ENCODE assay signal across 19 cellular contexts in genomic region chr17:17941015-17941414, GRCh38. TPM values are rescaled to one million over a fixed set of nuclear protein-coding genes. Genes with fewer than 3 reads are reported as not detected.
A peak's percentile ranks its signal among the peaks of the same experiment; 100 is the strongest.
DNase-seq lines count a peak whose midpoint lies in the region; ATAC-seq and TF ChIP-seq lines count a peak whose summit lies in the region.
"Had no signal": no experiment of that assay in that cellular context is flagged by ENCODE, and none has a peak within 500 bp of the region (broad histone marks: within the 10 kb centered on the region; RNA-seq: fewer than 3 reads in every experiment).

No MANE protein-coding gene starts in this region.

- peak overlapping the region in 6 of 10 donors; percentile 37 to 62 (median 56) for H3K27ac ChIP-seq in heart right ventricle
- H3K27ac ChIP-seq in epithelial cell of prostate, result peak overlapping the region; percentile 86
- H3K27ac ChIP-seq in prostate gland, result peak overlapping the region; percentile 3 to 47
- H3K27ac ChIP-seq: HL-60 had no signal

- H3K27me3 Mint-ChIP-seq in Calu3 (ENCODE audit: unreplicated experiment), result no peaks in the 10 kb centered on the region
- H3K27me3 Mint-ChIP-seq: activated naive CD8-positive, alpha-beta T cell treated with anti-CD3 and anti-CD28 coated beads, Interleukin-2, amount 50 U/mL, for 24 hours; activated T-helper 17 cell treated with anti-CD3 and anti-CD28 coated beads, Interleukin-2, amount 50 U/mL, for 72 hours; central memory CD8-positive, alpha-beta T cell; T-cell had no signal

- peaks cover 33% of the 10 kb centered on the region for H3K4me1 Mint-ChIP-seq in Calu3 (ENCODE audit: low read depth, unreplicated experiment)

- no peaks in the 10 kb centered on the region for H3K36me3 Mint-ChIP-seq in Calu3 (ENCODE audit: insufficient read depth, unreplicated experiment)
- H3K36me3 Mint-ChIP-seq: T-cell had no signal

- intact Hi-C loops in heart right ventricle (cut with DNase I), result no loop called here
- intact Hi-C loops in cardiac septum (cut with DNase I), result no loop called here
- intact Hi-C loops in prostate gland (cut with DNase I), result no loop called here
- intact Hi-C loops in Calu3 (cut with micrococcal nuclease; ENCODE audit: unreplicated experiment), result no loop called here

- DNase-seq in heart right ventricle (no peak), cardiac septum (ENCODE audit: low spot score) (no peak), epithelial cell of prostate (ENCODE audit: low read depth, low spot score) (no peak), prostate gland (ENCODE audit: low spot score) (no peak), G401 (ENCODE audit: low spot score) (no peak), Calu3 (no peak), NCI-H2081 treated with DMSO at 0.1 percent for 48 hours (lab: John Stamatoyannopoulos, UW) (no peak)
- DNase-seq: activated naive CD8-positive, alpha-beta T cell treated with anti-CD3 and anti-CD28 coated beads, Interleukin-2, amount 50 U/mL, for 24 hours; endodermal cell; KBM-7; left lung; NCI-H1048; nephron progenitor cell; T-cell had no signal

- H3K4me3 ChIP-seq in heart right ventricle (no peak overlapping the region), prostate gland (no peak overlapping the region)
- H3K4me3 ChIP-seq: left lung had no signal

- H3K4me3 Mint-ChIP-seq in Calu3 (ENCODE audit: low read depth, unreplicated experiment), result no peak overlapping the region
- H3K4me3 Mint-ChIP-seq: activated naive CD8-positive, alpha-beta T cell treated with anti-CD3 and anti-CD28 coated beads, Interleukin-2, amount 50 U/mL, for 24 hours; activated T-helper 17 cell treated with anti-CD3 and anti-CD28 coated beads, Interleukin-2, amount 50 U/mL, for 72 hours; CD14-positive monocyte; central memory CD8-positive, alpha-beta T cell; endodermal cell; nephron progenitor cell; T-cell had no signal

- CTCF ChIA-PET in Calu3 (lab: Charles Lee), result no interaction called here

- 23 to 33% methylated on average over 5 of the region's 5 CpGs for WGBS in heart right ventricle, 2 donors
- 46% methylated on average over 5 of the region's 5 CpGs for WGBS in prostate gland

- no peaks in the 10 kb centered on the region for H3K36me3 ChIP-seq in heart right ventricle
- no peaks in the 10 kb centered on the region for H3K36me3 ChIP-seq in prostate gland
- H3K36me3 ChIP-seq: left lung had no signal

- H3K4me1 ChIP-seq in heart right ventricle (peaks cover 42 to 97% (median 80%) of the 10 kb centered on the region in 9 donors), prostate gland (replicated peaks) (peaks cover 26% of the 10 kb centered on the region)

- H3K27me3 ChIP-seq in heart right ventricle (no peaks in the 10 kb centered on the region), prostate gland (replicated peaks; ENCODE audit: insufficient read depth) (no peaks in the 10 kb centered on the region)
- H3K27me3 ChIP-seq: left lung had no signal

- no TSS peak for BruUV-seq in Calu3 (replicated peaks; lab: Mats Ljungman, UMichigan)

- H3K9me3 ChIP-seq in heart right ventricle (no peaks in the 10 kb centered on the region), prostate gland (no peaks in the 10 kb centered on the region)
- H3K9me3 ChIP-seq: left lung had no signal

- ATAC-seq in heart right ventricle, result no peak
- ATAC-seq in HG02759 (IDR thresholded peaks at IDR 0.05; ENCODE audit: unreplicated experiment), result no peak
- ATAC-seq: activated naive CD8-positive, alpha-beta T cell treated with anti-CD3 and anti-CD28 coated beads, Interleukin-2, amount 50 U/mL, for 24 hours; activated T-helper 17 cell treated with anti-CD3 and anti-CD28 coated beads, Interleukin-2, amount 50 U/mL, for 72 hours; left lung; T-cell had no signal

- H3K27ac Mint-ChIP-seq in Calu3 (ENCODE audit: unreplicated experiment), result no peak overlapping the region
- H3K27ac Mint-ChIP-seq: activated naive CD8-positive, alpha-beta T cell treated with anti-CD3 and anti-CD28 coated beads, Interleukin-2, amount 50 U/mL, for 24 hours; activated T-helper 17 cell treated with anti-CD3 and anti-CD28 coated beads, Interleukin-2, amount 50 U/mL, for 72 hours; CD14-positive monocyte; nephron progenitor cell; T-cell had no signal

- no peak for TF ChIP-seq CTCF in heart right ventricle (IDR thresholded peaks at IDR 0.05)
- TF ChIP-seq CTCF in prostate gland (IDR thresholded peaks at IDR 0.05), result no peak
- no peak for TF ChIP-seq CTCF in Calu3 (IDR thresholded peaks at IDR 0.05; ENCODE audit: unreplicated experiment)

- H3K9me3 Mint-ChIP-seq in Calu3 (ENCODE audit: low read depth, unreplicated experiment), result no peaks in the 10 kb centered on the region
- H3K9me3 Mint-ChIP-seq: activated naive CD8-positive, alpha-beta T cell treated with anti-CD3 and anti-CD28 coated beads, Interleukin-2, amount 50 U/mL, for 24 hours; activated T-helper 17 cell treated with anti-CD3 and anti-CD28 coated beads, Interleukin-2, amount 50 U/mL, for 72 hours; central memory CD8-positive, alpha-beta T cell; endodermal cell; nephron progenitor cell; T-cell had no signal

- TF ChIP-seq POLR2A in prostate gland (IDR thresholded peaks at IDR 0.05), result no peak

- in situ Hi-C loops in G401 (cut with HindIII; ENCODE audit: low sequenced_read_pairs), result no loop called here

RNA-seq across cellular contexts. Expression of gene TOM1L2, which starts 31.2 kb away (rescaled TPM):
- 100 to 1,000 TPM; 174 to 331 (median 290) TPM for total RNA-seq in heart right ventricle
- 100 to 1,000 TPM in 1 of 2 donors, 10 to 100 TPM in 1; 46.4 to 114 TPM for polyA plus RNA-seq in heart right ventricle
- 261 TPM for total RNA-seq in cardiac septum
- 100 to 1,000 TPM; 162 to 185 TPM for total RNA-seq in prostate gland
- 57.1 and 77.1 TPM in 2 replicates for total RNA-seq in G401 (2014; rRNA removed; shearing (Covaris generic))
- total RNA-seq in Calu3 (2022), result 20.1 and 23.1 TPM in 2 replicates

RNA-seq across cellular contexts. Expression of gene DRC3, which starts 31.6 kb away (rescaled TPM):
- total RNA-seq in heart right ventricle, result 1 to 10 TPM; 1.1 to 2.6 (median 2.0) TPM
- polyA plus RNA-seq in heart right ventricle, result 1 to 10 TPM in 1 of 2 donors, under 1 TPM in 1; 0.55 to 3.0 TPM
- total RNA-seq in cardiac septum, result 1.9 TPM
- 1 to 10 TPM; 4.5 to 10.0 TPM for total RNA-seq in prostate gland
- 0.31 and 1.0 TPM in 2 replicates for total RNA-seq in G401 (2014; rRNA removed; shearing (Covaris generic))
- total RNA-seq in Calu3 (2022), result 2.0 and 2.8 TPM in 2 replicates

Comparison
In these comparisons a context has a peak if more than half of its experiments do, and no peak if none do; other contexts are left out.
1. H3K27ac ChIP-seq: peak in every context shown above with its lines; median percentile 86 in epithelial cell of prostate; 56 in heart right ventricle; 25 in prostate gland.